15 cellular contexts compared by ENCODE assay signal in genomic region chrX:120504569-120504968, GRCh38. TPM values are rescaled to one million over a fixed set of nuclear protein-coding genes. Genes with fewer than 3 reads are reported as not detected.
A peak's percentile ranks its signal among the peaks of the same experiment; 100 is the strongest.
DNase-seq lines count a peak whose midpoint lies in the region; ATAC-seq, FAIRE-seq and TF ChIP-seq lines count a peak whose summit lies in the region.
"Had no signal": no experiment of that assay in that cellular context is flagged by ENCODE, and none has a peak within 500 bp of the region (broad histone marks: within the 10 kb centered on the region; RNA-seq: fewer than 3 reads in every experiment).

No MANE protein-coding gene starts in this region.

- H4K91ac ChIP-seq in neuronal stem cell (ENCODE audit: low read depth, low read length, poor library complexity), result no peak overlapping the region

- no peak overlapping the region for H2AFZ ChIP-seq in astrocyte (ENCODE audit: low read depth, low read length)
- no peak overlapping the region for H2AFZ ChIP-seq in OCI-LY7 (ENCODE audit: low read length)
- H2AFZ ChIP-seq in neuronal stem cell (ENCODE audit: low read length), result no peak overlapping the region

- no peak overlapping the region for H2BK15ac ChIP-seq in neuronal stem cell (ENCODE audit: low read length)

- DNase-seq in MCF 10A (ENCODE audit: unreplicated experiment) (peak; percentile 64), breast epithelium (ENCODE audit: low spot score in 2 of 2) (no peak), astrocyte (ENCODE audit: low read depth) (no peak), foreskin keratinocyte (peak; percentile 49 to 65), OCI-LY7 (ENCODE audit: low spot score) (no peak), neuronal stem cell (ENCODE audit: low spot score) (no peak), suprapubic skin (ENCODE audit: low spot score in 2 of 2) (no peak), HK-2 (ENCODE audit: unreplicated experiment) (no peak)
- DNase-seq: AML-193, GF-D8 had no signal

- no peak overlapping the region for H3K18ac ChIP-seq in neuronal stem cell (ENCODE audit: low read length)

- H3K14ac ChIP-seq in neuronal stem cell (ENCODE audit: low read length), result no peak overlapping the region

- FAIRE-seq in astrocyte (lab: Jason Lieb, UNC), result peak; percentile 43
- FAIRE-seq: GM19239, H54 had no signal

- H3K4me2 ChIP-seq in astrocyte (ENCODE audit: low read length) (no peak overlapping the region), OCI-LY7 (ENCODE audit: low read length) (no peak overlapping the region), neuronal stem cell (ENCODE audit: insufficient read depth, low read length, poor library complexity, severe bottlenecking) (no peak overlapping the region)
- H3K4me2 ChIP-seq: BLaER1 had no signal

- BruUV-seq in MCF 10A (replicated peaks; lab: Mats Ljungman, UMichigan) (no TSS peak), OCI-LY7 (replicated peaks; lab: Mats Ljungman, UMichigan) (no TSS peak)

- TF ChIP-seq POLR2A in breast epithelium (IDR thresholded peaks at IDR 0.05), result no peak
- no peak for TF ChIP-seq POLR2A in suprapubic skin (IDR thresholded peaks at IDR 0.05)

- H2AK5ac ChIP-seq in neuronal stem cell (ENCODE audit: low read depth, low read length), result no peak overlapping the region

- H3K9me3 ChIP-seq in breast epithelium, result no peaks in the 10 kb centered on the region
- no peaks in the 10 kb centered on the region for H3K9me3 ChIP-seq in astrocyte (ENCODE audit: insufficient read depth, low read depth, low read length)
- H3K9me3 ChIP-seq in OCI-LY7 (ENCODE audit: low read length), result no peaks in the 10 kb centered on the region
- H3K9me3 ChIP-seq in neuronal stem cell (replicated peaks in 1 of 2; ENCODE audit: control insufficient read depth in 2 of 2, insufficient read depth in 1 of 2, low read depth in 1 of 2, low read length in 2 of 2), result no peaks in the 10 kb centered on the region
- H3K9me3 ChIP-seq in suprapubic skin, result no peaks in the 10 kb centered on the region
- H3K9me3 ChIP-seq: BLaER1 had no signal

- H3K4me3 Mint-ChIP-seq in MCF 10A (ENCODE audit: unreplicated experiment), result no peak overlapping the region
- H3K4me3 Mint-ChIP-seq in astrocyte (ENCODE audit: unreplicated experiment), result no peak overlapping the region

- no peaks in the 10 kb centered on the region for H3K4me1 ChIP-seq in breast epithelium
- no peaks in the 10 kb centered on the region for H3K4me1 ChIP-seq in astrocyte (ENCODE audit: insufficient read depth, low read length)
- H3K4me1 ChIP-seq in foreskin keratinocyte, result no peaks in the 10 kb centered on the region
- H3K4me1 ChIP-seq in OCI-LY7 (ENCODE audit: insufficient read depth, low read length, poor library complexity, severe bottlenecking), result no peaks in the 10 kb centered on the region
- H3K4me1 ChIP-seq in neuronal stem cell (ENCODE audit: control insufficient read depth in 2 of 2, insufficient read depth in 1 of 2, low read depth in 1 of 2, low read length in 2 of 2), result no peaks in the 10 kb centered on the region
- no peaks in the 10 kb centered on the region for H3K4me1 ChIP-seq in suprapubic skin
- H3K4me1 ChIP-seq: BLaER1 had no signal

- CTCF ChIA-PET in MCF 10A (lab: Yijun Ruan, JAX) (no interaction called here), OCI-LY7 (lab: Charles Lee; ENCODE audit: unreplicated experiment) (no interaction called here)

- H3K4me1 Mint-ChIP-seq in MCF 10A (ENCODE audit: insufficient read depth, unreplicated experiment), result peaks cover 8% of the 10 kb centered on the region
- H3K4me1 Mint-ChIP-seq in astrocyte (ENCODE audit: low read depth, unreplicated experiment), result no peaks in the 10 kb centered on the region

- WGBS in neuronal stem cell (ENCODE audit: extremely low coverage in 2 of 2, insufficient read length in 2 of 2, insufficient replicate concordance in 1 of 2), 2 donors, result no CpG with 5 or more reads among the region's 1 CpG
- WGBS in suprapubic skin, result 74% methylated on average over 1 of the region's 1 CpG

- peak; percentile 50 for ATAC-seq in foreskin keratinocyte
- ATAC-seq: HCT116 had no signal

- TF ChIP-seq CTCF in MCF 10A (IDR thresholded peaks at IDR 0.05; ENCODE audit: unreplicated experiment) (no peak), breast epithelium (IDR thresholded peaks at IDR 0.05) (no peak), astrocyte (IDR thresholded peaks at IDR 0.05; ENCODE audit: insufficient read depth, low read depth, low read length) (no peak), foreskin keratinocyte (conservative IDR thresholded peaks at IDR 0.05) (no peak), OCI-LY7 (conservative IDR thresholded peaks at IDR 0.05; ENCODE audit: low read length) (no peak), suprapubic skin (IDR thresholded peaks at IDR 0.05) (no peak)

- no peaks in the 10 kb centered on the region for H3K9me3 Mint-ChIP-seq in MCF 10A (ENCODE audit: unreplicated experiment)
- no peaks in the 10 kb centered on the region for H3K9me3 Mint-ChIP-seq in astrocyte (ENCODE audit: unreplicated experiment)

- TF ChIP-seq EP300 in suprapubic skin (IDR thresholded peaks at IDR 0.05), result no peak

- POLR2A ChIA-PET in MCF 10A (lab: Yijun Ruan, JAX) (interaction anchor here (0.5 to 1.0 kb wide), 3 partner anchors 38 to 529 kb away, joined by 3 to 4 read pairs (median 3); no protein-coding TSS in a partner anchor), OCI-LY7 (lab: Charles Lee) (no interaction called here)

- H3K36me3 Mint-ChIP-seq in MCF 10A (ENCODE audit: insufficient read depth, unreplicated experiment) (no peaks in the 10 kb centered on the region), astrocyte (ENCODE audit: low read depth, unreplicated experiment) (no peaks in the 10 kb centered on the region)

- H3K27ac Mint-ChIP-seq in MCF 10A (ENCODE audit: low read depth, unreplicated experiment), result peak overlapping the region; percentile 86
- no peak overlapping the region for H3K27ac Mint-ChIP-seq in astrocyte (ENCODE audit: unreplicated experiment)

- H3K27me3 ChIP-seq in breast epithelium, result no peaks in the 10 kb centered on the region
- H3K27me3 ChIP-seq in astrocyte (ENCODE audit: insufficient read depth, low read length), result no peaks in the 10 kb centered on the region
- H3K27me3 ChIP-seq in foreskin keratinocyte, result no peaks in the 10 kb centered on the region
- no peaks in the 10 kb centered on the region for H3K27me3 ChIP-seq in neuronal stem cell (ENCODE audit: control insufficient read depth in 3 of 3, insufficient read depth in 3 of 3, low read depth in 1 of 3, low read length in 3 of 3)
- no peaks in the 10 kb centered on the region for H3K27me3 ChIP-seq in suprapubic skin
- H3K27me3 ChIP-seq: BLaER1 had no signal

- intact Hi-C loops in MCF 10A (cut with micrococcal nuclease), result no loop called here
- intact Hi-C loops in breast epithelium (cut with DNase I; ENCODE audit: low total_unique reads), result no loop called here
- intact Hi-C loops in OCI-LY7 (cut with micrococcal nuclease; ENCODE audit: unreplicated experiment), result no loop called here

- H4K20me1 ChIP-seq in astrocyte (ENCODE audit: insufficient read depth, low read length), result no peaks in the 10 kb centered on the region
- H4K20me1 ChIP-seq in OCI-LY7 (ENCODE audit: insufficient read depth, low read length), result no peaks in the 10 kb centered on the region
- H4K20me1 ChIP-seq: BLaER1 had no signal

- H2BK5ac ChIP-seq in neuronal stem cell (ENCODE audit: low read length), result no peak overlapping the region

- H3K27ac ChIP-seq in breast epithelium, result no peak overlapping the region
- H3K27ac ChIP-seq in astrocyte (ENCODE audit: low read depth, low read length), result no peak overlapping the region
- no peak overlapping the region for H3K27ac ChIP-seq in foreskin keratinocyte
- H3K27ac ChIP-seq in OCI-LY7 (ENCODE audit: low read depth, low read length, poor library complexity, severe bottlenecking), result no peak overlapping the region
- H3K27ac ChIP-seq in neuronal stem cell (replicated peaks; ENCODE audit: low read length), result no peak overlapping the region
- no peak overlapping the region for H3K27ac ChIP-seq in suprapubic skin
- H3K27ac ChIP-seq: 22Rv1, BLaER1 had no signal

- H3K27me3 Mint-ChIP-seq in MCF 10A (ENCODE audit: insufficient read depth, unreplicated experiment), result no peaks in the 10 kb centered on the region
- H3K27me3 Mint-ChIP-seq in astrocyte (ENCODE audit: low read depth, unreplicated experiment), result no peaks in the 10 kb centered on the region

- H3K9ac ChIP-seq in astrocyte (ENCODE audit: low read length) (no peak overlapping the region), neuronal stem cell (ENCODE audit: low read depth, low read length, poor library complexity) (no peak overlapping the region)
- H3K9ac ChIP-seq: BLaER1 had no signal

- no peak overlapping the region for H4K8ac ChIP-seq in neuronal stem cell (ENCODE audit: low read depth, low read length)

- H3K79me1 ChIP-seq in neuronal stem cell (ENCODE audit: low read depth, low read length), result no peaks in the 10 kb centered on the region

- H2BK120ac ChIP-seq in neuronal stem cell (ENCODE audit: low read depth, low read length), result no peak overlapping the region

- H3K23ac ChIP-seq in neuronal stem cell (ENCODE audit: low read depth, low read length, poor library complexity), result no peak overlapping the region

- no peaks in the 10 kb centered on the region for H3K36me3 ChIP-seq in breast epithelium
- H3K36me3 ChIP-seq in astrocyte (ENCODE audit: insufficient read depth, low read length), result no peaks in the 10 kb centered on the region
- H3K36me3 ChIP-seq in OCI-LY7 (ENCODE audit: insufficient read depth, low read length), result no peaks in the 10 kb centered on the region
- no peaks in the 10 kb centered on the region for H3K36me3 ChIP-seq in neuronal stem cell (replicated peaks in 1 of 2; ENCODE audit: control insufficient read depth in 2 of 2, insufficient read depth in 2 of 2, low read length in 2 of 2)
- H3K36me3 ChIP-seq in suprapubic skin, result no peaks in the 10 kb centered on the region
- H3K36me3 ChIP-seq: BLaER1 had no signal

- H3K4me3 ChIP-seq in breast epithelium (no peak overlapping the region), astrocyte (ENCODE audit: insufficient read depth, low read depth, low read length) (no peak overlapping the region), OCI-LY7 (ENCODE audit: low read depth, low read length, poor library complexity, severe bottlenecking) (no peak overlapping the region), neuronal stem cell (ENCODE audit: low read length in 2 of 2) (no peak overlapping the region), suprapubic skin (no peak overlapping the region)
- H3K4me3 ChIP-seq: BLaER1 had no signal

- H3K9me2 ChIP-seq in OCI-LY7 (ENCODE audit: insufficient read depth, low read length), result no peaks in the 10 kb centered on the region

- H3K4ac ChIP-seq in neuronal stem cell (ENCODE audit: low read length), result no peak overlapping the region

- no peaks in the 10 kb centered on the region for H3K79me2 ChIP-seq in astrocyte (ENCODE audit: insufficient read depth, low read length)
- H3K79me2 ChIP-seq in OCI-LY7 (ENCODE audit: insufficient read depth, low read depth, low read length), result no peaks in the 10 kb centered on the region

- H2BK12ac ChIP-seq in neuronal stem cell (ENCODE audit: low read length), result no peak overlapping the region

RNA-seq across cellular contexts. Expression of gene LAMP2, which starts 35.5 kb away (rescaled TPM):
- total RNA-seq in MCF 10A (2022), result 67.0 and 74.8 TPM in 2 replicates
- 100 to 1,000 TPM; 135 to 197 (median 135) TPM for total RNA-seq in breast epithelium
- 146 and 161 TPM in 2 replicates for total RNA-seq in astrocyte
- 88.7 and 96.4 TPM in 2 replicates for total RNA-seq in foreskin keratinocyte
- 42.3 and 44.8 TPM in 2 replicates for polyA plus RNA-seq in foreskin keratinocyte
- 12.2 and 17.9 TPM in 2 replicates for total RNA-seq in OCI-LY7 (2014; rRNA removed; shearing (Covaris generic))
- 39.6 and 45.2 TPM in 2 replicates for total RNA-seq in OCI-LY7 (2022)
- polyA plus RNA-seq in neuronal stem cell (2013, experiment 1 of 2), result 16.4 TPM
- polyA plus RNA-seq in neuronal stem cell (2013, experiment 2 of 2), result 16.9 TPM
- 100 to 1,000 TPM; 119 to 154 (median 131) TPM for total RNA-seq in suprapubic skin

RNA-seq across cellular contexts. Expression of gene CUL4B, which starts 56.2 kb away (rescaled TPM):
- total RNA-seq in MCF 10A (2022) (29.5 and 29.6 TPM in 2 replicates), breast epithelium (10 to 100 TPM; 38.7 to 45.5 (median 45.1) TPM), astrocyte (101 and 102 TPM in 2 replicates), foreskin keratinocyte (25.7 and 25.8 TPM in 2 replicates), OCI-LY7 (2022) (42.2 and 46.3 TPM in 2 replicates), suprapubic skin (10 to 100 TPM; 18.6 to 47.2 (median 28.4) TPM)
- polyA plus RNA-seq in foreskin keratinocyte, result 6.9 and 8.5 TPM in 2 replicates
- total RNA-seq in OCI-LY7 (2014; rRNA removed; shearing (Covaris generic)), result 13.5 and 15.5 TPM in 2 replicates
- 38.6 TPM for polyA plus RNA-seq in neuronal stem cell (2013, experiment 1 of 2)
- 39.7 TPM for polyA plus RNA-seq in neuronal stem cell (2013, experiment 2 of 2)

Comparison
In these comparisons a context has a peak if more than half of its experiments do, and no peak if none do; other contexts are left out.
1. DNase-seq: peak in MCF 10A (single experiment) and foreskin keratinocyte (2 of 2); none in breast epithelium (0 of 2), astrocyte (single experiment), OCI-LY7 (single experiment), neuronal stem cell (single experiment), suprapubic skin (0 of 2) and HK-2 (single experiment).